In genomic region chr2:128310094-128310716, GRCh38 we compare ENCODE assay signal across 14 cellular contexts. TPM values are rescaled to one million over a fixed set of nuclear protein-coding genes. Genes with fewer than 3 reads are reported as not detected.
DNase-seq lines count a peak whose midpoint lies in the region; TF ChIP-seq lines count a peak whose summit lies in the region.
"Had no signal": no experiment of that assay in that cellular context is flagged by ENCODE, and none has a peak within 500 bp of the region (broad histone marks: within the 10 kb centered on the region; RNA-seq: fewer than 3 reads in every experiment).

No MANE protein-coding gene starts in this region.

- DNase-seq in activated gamma-delta T cell treated with Interleukin-2 at 50 U/mL for 16 hours (peak; percentile 2), activated gamma-delta T cell (lab: John Stamatoyannopoulos, UW) (no peak), colonic mucosa (peak; percentile 14), myocyte (ENCODE audit: low read depth) (peak; percentile 71), transverse colon (no peak), nucleus accumbens (lab: John Stamatoyannopoulos, UW) (no peak), pons (ENCODE audit: low spot score) (no peak), cerebellar nuclear complex (lab: John Stamatoyannopoulos, UW) (no peak)
- DNase-seq: immature natural killer cell, NCI-H1436, T-helper 9 cell had no signal

- no peak overlapping the region for H3K27ac ChIP-seq in colonic mucosa
- H3K27ac ChIP-seq in transverse colon: peak overlapping the region; percentile 60 to 92 (median 81)
- H3K27ac ChIP-seq: BLaER1 treated with 17β-estradiol and CSF1 and Interleukin-3, amounts not matched to agents 10 nM and 100 nM; thoracic aorta had no signal

- intact Hi-C loops in colonic mucosa (cut with DNase I) (no loop called here), transverse colon (cut with DNase I; ENCODE audit: low total_unique reads) (loop anchor here (10.0 kb wide), 2 partner anchors 75 to 135 kb away; no protein-coding TSS in a partner anchor)

- WGBS in transverse colon (ENCODE audit: low coverage in 1 of 2), 2 donors: 86% methylated on average over 12 of the region's 12 CpGs; no CpG with 5 or more reads in 1 of the 2 donors

- H3K4me3 ChIP-seq in colonic mucosa (no peak overlapping the region), transverse colon (no peak overlapping the region)
- H3K4me3 ChIP-seq: BLaER1 treated with 17β-estradiol and CSF1 and Interleukin-3, amounts not matched to agents 10 nM and 100 nM; cardiac muscle cell; thoracic aorta had no signal

- H3K36me3 ChIP-seq in colonic mucosa: no peaks in the 10 kb centered on the region
- H3K36me3 ChIP-seq in transverse colon: no peaks in the 10 kb centered on the region
- H3K36me3 ChIP-seq: cardiac muscle cell, thoracic aorta had no signal

- no peak for TF ChIP-seq EP300 in transverse colon (IDR thresholded peaks at IDR 0.05; ENCODE audit: low read depth)

- TF ChIP-seq CTCF in colonic mucosa (IDR thresholded peaks at IDR 0.05) (no peak), transverse colon (IDR thresholded peaks at IDR 0.05) (no peak)

- H3K27me3 ChIP-seq in colonic mucosa (no peaks in the 10 kb centered on the region), transverse colon (no peaks in the 10 kb centered on the region)
- H3K27me3 ChIP-seq: BLaER1 treated with 17β-estradiol and CSF1 and Interleukin-3, amounts not matched to agents 10 nM and 100 nM; cardiac muscle cell had no signal

- in situ Hi-C loops in transverse colon (cut with MboI; ENCODE audit: low pct_ligation_motif_present in 1 of 4, low pct_unique_long_range_greater_than_20kb in 1 of 4, low sequenced_read_pairs in 3 of 4): no loop called here

- peaks cover 7% of the 10 kb centered on the region for H3K4me1 ChIP-seq in colonic mucosa
- H3K4me1 ChIP-seq in transverse colon: peaks cover 27 to 66% (median 43%) of the 10 kb centered on the region in 4 donors

- TF ChIP-seq POLR2A in transverse colon (IDR thresholded peaks at IDR 0.05): no peak

- no peaks in the 10 kb centered on the region for H3K9me3 ChIP-seq in colonic mucosa
- no peaks in the 10 kb centered on the region for H3K9me3 ChIP-seq in transverse colon
- H3K9me3 ChIP-seq: BLaER1 treated with 17β-estradiol and CSF1 and Interleukin-3, amounts not matched to agents 10 nM and 100 nM; thoracic aorta had no signal

- no peak overlapping the region for H3K9ac ChIP-seq in colonic mucosa (ENCODE audit: low read depth in 2 of 2, low read length in 2 of 2)
- H3K9ac ChIP-seq: BLaER1 treated with 17β-estradiol and CSF1 and Interleukin-3, amounts not matched to agents 10 nM and 100 nM had no signal

RNA-seq across cellular contexts. Expression of gene HS6ST1, which starts 8.5 kb away (rescaled TPM):
- 10 to 100 TPM; 19.3 to 22.9 TPM for total RNA-seq in colonic mucosa
- 30.8 and 43.1 TPM in 2 replicates for total RNA-seq in myocyte
- 20.9 TPM for polyA plus RNA-seq in myocyte (2012)
- total RNA-seq in transverse colon: 10 to 100 TPM; 16.1 to 38.6 (median 26.5) TPM

Comparison
In these comparisons a context has a peak if more than half of its experiments do, and no peak if none do; other contexts are left out.
1. DNase-seq: peak in activated gamma-delta T cell treated with Interleukin-2 at 50 U/mL for 16 hours (single experiment), colonic mucosa (single experiment) and myocyte (single experiment); none in activated gamma-delta T cell (single experiment), transverse colon (single experiment), nucleus accumbens (0 of 56), pons (single experiment) and cerebellar nuclear complex (0 of 2).